Comparison of ENCODE assay signal across 1 cellular context in genomic region chr7:16260236-16260728, GRCh38.
TF ChIP-seq lines count a peak whose summit lies in the region.

No MANE protein-coding gene starts in this region.

TF ChIP-seq in K562, 482 proteins besides CTCF, POLR2A, EP300 and RAD21 (continued from another document and continues in another):
- TF ChIP-seq PML (IDR thresholded peaks at IDR 0.05; ENCODE audit: low read length) (peak; percentile 34; the same call in 1 of the 2 replicates), ZNF785 (CRISPR knock-in tag; IDR thresholded peaks at IDR 0.05) (no peak), SMAD2 (IDR thresholded peaks at IDR 0.05; ENCODE audit: low read depth, low read length) (no peak), ZNF431 (CRISPR knock-in tag; IDR thresholded peaks at IDR 0.05) (no peak), TCF3 (CRISPR knock-in tag; IDR thresholded peaks at IDR 0.05) (peak; percentile 50; the same call in 1 of the 2 replicates), CTBP1 (IDR thresholded peaks at IDR 0.05; ENCODE audit: borderline replicate concordance) (peak; percentile 85), ZNF197 (CRISPR knock-in tag; IDR thresholded peaks at IDR 0.05; ENCODE audit: low read depth) (no peak), CC2D1A (IDR thresholded peaks at IDR 0.05) (no peak), GATA2 (CRISPR knock-in tag; IDR thresholded peaks at IDR 0.05) (peak; percentile 48; the same call in 1 of the 2 replicates), XRCC5 (IDR thresholded peaks at IDR 0.05; ENCODE audit: low read depth, low read length) (no peak), ZBTB7A (IDR thresholded peaks at IDR 0.05; ENCODE audit: borderline replicate concordance, control insufficient read depth, low read depth, low read length) (no peak), SAP30 (IDR thresholded peaks at IDR 0.05; ENCODE audit: borderline replicate concordance, insufficient read depth, low read depth, low read length, poor library complexity, severe bottlenecking) (no peak), ZNF347 (CRISPR knock-in tag; IDR thresholded peaks at IDR 0.05; ENCODE audit: low read depth) (no peak), CBX8 (IDR thresholded peaks at IDR 0.05; ENCODE audit: borderline replicate concordance, extremely low read depth, low read depth, low read length, poor library complexity, severe bottlenecking) (no peak), TCFL5 (CRISPR knock-in tag; conservative IDR thresholded peaks at IDR 0.05) (no peak), FOXM1 (IDR thresholded peaks at IDR 0.05; ENCODE audit: low read depth) (peak; percentile 52; the same call in 1 of the 2 replicates), FOXM1 (CRISPR knock-in tag; IDR thresholded peaks at IDR 0.05; ENCODE audit: low read depth) (no peak), TRIM24 (IDR thresholded peaks at IDR 0.05) (no peak), TAF15 (IDR thresholded peaks at IDR 0.05; ENCODE audit: low read depth, low read length) (no peak), TGIF2 (CRISPR knock-in tag; IDR thresholded peaks at IDR 0.05) (no peak), ZNF24 (IDR thresholded peaks at IDR 0.05) (0 out of 2 replicates have a peak, but pooled peaks have one; percentile 30), BRD4 (IDR thresholded peaks at IDR 0.05) (no peak), MECOM (CRISPR knock-in tag; IDR thresholded peaks at IDR 0.05) (peak; percentile 85; the same call in 1 of the 2 replicates), ETV1 (tag; conservative IDR thresholded peaks at IDR 0.05; ENCODE audit: low read depth) (0 out of 2 replicates have a peak, but pooled peaks have one; percentile 10), ZNF263 (CRISPR knock-in tag; IDR thresholded peaks at IDR 0.05; ENCODE audit: borderline replicate concordance) (no peak), ZEB2 (IDR thresholded peaks at IDR 0.05) (peak; percentile 37; the same call in 1 of the 2 replicates), BHLHE40 (IDR thresholded peaks at IDR 0.05; ENCODE audit: low read length) (no peak), STAG1 (CRISPR knock-in tag; IDR thresholded peaks at IDR 0.05; ENCODE audit: borderline replicate concordance) (no peak), FOXJ3 (CRISPR knock-in tag; IDR thresholded peaks at IDR 0.05) (no peak), CBFA2T2 (conservative IDR thresholded peaks at IDR 0.05) (peak; percentile 56), DEAF1 (CRISPR knock-in tag; IDR thresholded peaks at IDR 0.05) (no peak), BACH1 (tag; IDR thresholded peaks at IDR 0.05) (0 out of 2 replicates have a peak, but pooled peaks have one; percentile 12), TCF7 (IDR thresholded peaks at IDR 0.05; ENCODE audit: borderline replicate concordance) (no peak), ZNF79 (CRISPR knock-in tag; IDR thresholded peaks at IDR 0.05; ENCODE audit: low read depth) (no peak), YBX1 (IDR thresholded peaks at IDR 0.05) (no peak), CHCHD3 (CRISPR knock-in tag; IDR thresholded peaks at IDR 0.05) (no peak), DMBX1 (CRISPR knock-in tag; IDR thresholded peaks at IDR 0.05; ENCODE audit: borderline replicate concordance) (no peak; the same call in 1 of the 2 replicates), MTF1 (CRISPR knock-in tag; IDR thresholded peaks at IDR 0.05; ENCODE audit: borderline replicate concordance) (no peak), HMG20A (CRISPR knock-in tag; conservative IDR thresholded peaks at IDR 0.05) (no peak), ZNF589 (CRISPR knock-in tag; IDR thresholded peaks at IDR 0.05; ENCODE audit: low read depth) (no peak), CBFA2T3 (IDR thresholded peaks at IDR 0.05) (peak; percentile 78), FIP1L1 (IDR thresholded peaks at IDR 0.05; ENCODE audit: low read depth, low read length, poor library complexity, severe bottlenecking) (no peak), ARID1B (IDR thresholded peaks at IDR 0.05) (peak; percentile 82), NCOA2 (IDR thresholded peaks at IDR 0.05; ENCODE audit: partially characterized antibody in 2 of 2) (no peak), MEF2D (tag; conservative IDR thresholded peaks at IDR 0.05; ENCODE audit: low read depth) (0 out of 2 replicates have a peak, but pooled peaks have one; percentile 24), ZNF75A (CRISPR knock-in tag; IDR thresholded peaks at IDR 0.05) (no peak), ZNF695 (CRISPR knock-in tag; IDR thresholded peaks at IDR 0.05) (no peak), PKNOX1 (IDR thresholded peaks at IDR 0.05) (peak; percentile 39; the same call in 1 of the 2 replicates), ZNF551 (CRISPR knock-in tag; IDR thresholded peaks at IDR 0.05) (0 out of 2 replicates have a peak, but pooled peaks have one; percentile 10), TEAD1 (CRISPR knock-in tag; IDR thresholded peaks at IDR 0.05) (peak in 1 of 2 experiments; percentile 88; a peak in 2 of 4 replicates), ATF2 (CRISPR knock-in tag; IDR thresholded peaks at IDR 0.05) (no peak)
- TF ChIP-seq, protein P1, sequence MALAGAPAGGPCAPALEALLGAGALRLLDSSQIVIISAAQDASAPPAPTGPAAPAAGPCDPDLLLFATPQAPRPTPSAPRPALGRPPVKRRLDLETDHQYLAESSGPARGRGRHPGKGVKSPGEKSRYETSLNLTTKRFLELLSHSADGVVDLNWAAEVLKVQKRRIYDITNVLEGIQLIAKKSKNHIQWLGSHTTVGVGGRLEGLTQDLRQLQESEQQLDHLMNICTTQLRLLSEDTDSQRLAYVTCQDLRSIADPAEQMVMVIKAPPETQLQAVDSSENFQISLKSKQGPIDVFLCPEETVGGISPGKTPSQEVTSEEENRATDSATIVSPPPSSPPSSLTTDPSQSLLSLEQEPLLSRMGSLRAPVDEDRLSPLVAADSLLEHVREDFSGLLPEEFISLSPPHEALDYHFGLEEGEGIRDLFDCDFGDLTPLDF (CRISPR knock-in tag; IDR thresholded peaks at IDR 0.05): no peak
- TF ChIP-seq, protein P2, sequence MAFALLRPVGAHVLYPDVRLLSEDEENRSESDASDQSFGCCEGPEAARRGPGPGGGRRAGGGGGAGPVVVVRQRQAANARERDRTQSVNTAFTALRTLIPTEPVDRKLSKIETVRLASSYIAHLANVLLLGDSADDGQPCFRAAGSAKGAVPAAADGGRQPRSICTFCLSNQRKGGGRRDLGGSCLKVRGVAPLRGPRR (CRISPR knock-in tag; IDR thresholded peaks at IDR 0.05): no peak
- TF ChIP-seq, protein P3, sequence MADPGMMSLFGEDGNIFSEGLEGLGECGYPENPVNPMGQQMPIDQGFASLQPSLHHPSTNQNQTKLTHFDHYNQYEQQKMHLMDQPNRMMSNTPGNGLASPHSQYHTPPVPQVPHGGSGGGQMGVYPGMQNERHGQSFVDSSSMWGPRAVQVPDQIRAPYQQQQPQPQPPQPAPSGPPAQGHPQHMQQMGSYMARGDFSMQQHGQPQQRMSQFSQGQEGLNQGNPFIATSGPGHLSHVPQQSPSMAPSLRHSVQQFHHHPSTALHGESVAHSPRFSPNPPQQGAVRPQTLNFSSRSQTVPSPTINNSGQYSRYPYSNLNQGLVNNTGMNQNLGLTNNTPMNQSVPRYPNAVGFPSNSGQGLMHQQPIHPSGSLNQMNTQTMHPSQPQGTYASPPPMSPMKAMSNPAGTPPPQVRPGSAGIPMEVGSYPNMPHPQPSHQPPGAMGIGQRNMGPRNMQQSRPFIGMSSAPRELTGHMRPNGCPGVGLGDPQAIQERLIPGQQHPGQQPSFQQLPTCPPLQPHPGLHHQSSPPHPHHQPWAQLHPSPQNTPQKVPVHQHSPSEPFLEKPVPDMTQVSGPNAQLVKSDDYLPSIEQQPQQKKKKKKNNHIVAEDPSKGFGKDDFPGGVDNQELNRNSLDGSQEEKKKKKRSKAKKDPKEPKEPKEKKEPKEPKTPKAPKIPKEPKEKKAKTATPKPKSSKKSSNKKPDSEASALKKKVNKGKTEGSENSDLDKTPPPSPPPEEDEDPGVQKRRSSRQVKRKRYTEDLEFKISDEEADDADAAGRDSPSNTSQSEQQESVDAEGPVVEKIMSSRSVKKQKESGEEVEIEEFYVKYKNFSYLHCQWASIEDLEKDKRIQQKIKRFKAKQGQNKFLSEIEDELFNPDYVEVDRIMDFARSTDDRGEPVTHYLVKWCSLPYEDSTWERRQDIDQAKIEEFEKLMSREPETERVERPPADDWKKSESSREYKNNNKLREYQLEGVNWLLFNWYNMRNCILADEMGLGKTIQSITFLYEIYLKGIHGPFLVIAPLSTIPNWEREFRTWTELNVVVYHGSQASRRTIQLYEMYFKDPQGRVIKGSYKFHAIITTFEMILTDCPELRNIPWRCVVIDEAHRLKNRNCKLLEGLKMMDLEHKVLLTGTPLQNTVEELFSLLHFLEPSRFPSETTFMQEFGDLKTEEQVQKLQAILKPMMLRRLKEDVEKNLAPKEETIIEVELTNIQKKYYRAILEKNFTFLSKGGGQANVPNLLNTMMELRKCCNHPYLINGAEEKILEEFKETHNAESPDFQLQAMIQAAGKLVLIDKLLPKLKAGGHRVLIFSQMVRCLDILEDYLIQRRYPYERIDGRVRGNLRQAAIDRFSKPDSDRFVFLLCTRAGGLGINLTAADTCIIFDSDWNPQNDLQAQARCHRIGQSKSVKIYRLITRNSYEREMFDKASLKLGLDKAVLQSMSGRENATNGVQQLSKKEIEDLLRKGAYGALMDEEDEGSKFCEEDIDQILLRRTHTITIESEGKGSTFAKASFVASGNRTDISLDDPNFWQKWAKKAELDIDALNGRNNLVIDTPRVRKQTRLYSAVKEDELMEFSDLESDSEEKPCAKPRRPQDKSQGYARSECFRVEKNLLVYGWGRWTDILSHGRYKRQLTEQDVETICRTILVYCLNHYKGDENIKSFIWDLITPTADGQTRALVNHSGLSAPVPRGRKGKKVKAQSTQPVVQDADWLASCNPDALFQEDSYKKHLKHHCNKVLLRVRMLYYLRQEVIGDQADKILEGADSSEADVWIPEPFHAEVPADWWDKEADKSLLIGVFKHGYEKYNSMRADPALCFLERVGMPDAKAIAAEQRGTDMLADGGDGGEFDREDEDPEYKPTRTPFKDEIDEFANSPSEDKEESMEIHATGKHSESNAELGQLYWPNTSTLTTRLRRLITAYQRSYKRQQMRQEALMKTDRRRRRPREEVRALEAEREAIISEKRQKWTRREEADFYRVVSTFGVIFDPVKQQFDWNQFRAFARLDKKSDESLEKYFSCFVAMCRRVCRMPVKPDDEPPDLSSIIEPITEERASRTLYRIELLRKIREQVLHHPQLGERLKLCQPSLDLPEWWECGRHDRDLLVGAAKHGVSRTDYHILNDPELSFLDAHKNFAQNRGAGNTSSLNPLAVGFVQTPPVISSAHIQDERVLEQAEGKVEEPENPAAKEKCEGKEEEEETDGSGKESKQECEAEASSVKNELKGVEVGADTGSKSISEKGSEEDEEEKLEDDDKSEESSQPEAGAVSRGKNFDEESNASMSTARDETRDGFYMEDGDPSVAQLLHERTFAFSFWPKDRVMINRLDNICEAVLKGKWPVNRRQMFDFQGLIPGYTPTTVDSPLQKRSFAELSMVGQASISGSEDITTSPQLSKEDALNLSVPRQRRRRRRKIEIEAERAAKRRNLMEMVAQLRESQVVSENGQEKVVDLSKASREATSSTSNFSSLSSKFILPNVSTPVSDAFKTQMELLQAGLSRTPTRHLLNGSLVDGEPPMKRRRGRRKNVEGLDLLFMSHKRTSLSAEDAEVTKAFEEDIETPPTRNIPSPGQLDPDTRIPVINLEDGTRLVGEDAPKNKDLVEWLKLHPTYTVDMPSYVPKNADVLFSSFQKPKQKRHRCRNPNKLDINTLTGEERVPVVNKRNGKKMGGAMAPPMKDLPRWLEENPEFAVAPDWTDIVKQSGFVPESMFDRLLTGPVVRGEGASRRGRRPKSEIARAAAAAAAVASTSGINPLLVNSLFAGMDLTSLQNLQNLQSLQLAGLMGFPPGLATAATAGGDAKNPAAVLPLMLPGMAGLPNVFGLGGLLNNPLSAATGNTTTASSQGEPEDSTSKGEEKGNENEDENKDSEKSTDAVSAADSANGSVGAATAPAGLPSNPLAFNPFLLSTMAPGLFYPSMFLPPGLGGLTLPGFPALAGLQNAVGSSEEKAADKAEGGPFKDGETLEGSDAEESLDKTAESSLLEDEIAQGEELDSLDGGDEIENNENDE (IDR thresholded peaks at IDR 0.05; ENCODE audit: low read depth, low read length): no peak
- TF ChIP-seq, protein P4, sequence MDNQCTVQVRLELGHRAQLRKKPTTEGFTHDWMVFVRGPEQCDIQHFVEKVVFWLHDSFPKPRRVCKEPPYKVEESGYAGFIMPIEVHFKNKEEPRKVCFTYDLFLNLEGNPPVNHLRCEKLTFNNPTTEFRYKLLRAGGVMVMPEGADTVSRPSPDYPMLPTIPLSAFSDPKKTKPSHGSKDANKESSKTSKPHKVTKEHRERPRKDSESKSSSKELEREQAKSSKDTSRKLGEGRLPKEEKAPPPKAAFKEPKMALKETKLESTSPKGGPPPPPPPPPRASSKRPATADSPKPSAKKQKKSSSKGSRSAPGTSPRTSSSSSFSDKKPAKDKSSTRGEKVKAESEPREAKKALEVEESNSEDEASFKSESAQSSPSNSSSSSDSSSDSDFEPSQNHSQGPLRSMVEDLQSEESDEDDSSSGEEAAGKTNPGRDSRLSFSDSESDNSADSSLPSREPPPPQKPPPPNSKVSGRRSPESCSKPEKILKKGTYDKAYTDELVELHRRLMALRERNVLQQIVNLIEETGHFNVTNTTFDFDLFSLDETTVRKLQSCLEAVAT (IDR thresholded peaks at IDR 0.05): peak in 1 of 2 experiments; percentile 73; a peak in 3 of 4 replicates
